In the genomic region with DNA sequence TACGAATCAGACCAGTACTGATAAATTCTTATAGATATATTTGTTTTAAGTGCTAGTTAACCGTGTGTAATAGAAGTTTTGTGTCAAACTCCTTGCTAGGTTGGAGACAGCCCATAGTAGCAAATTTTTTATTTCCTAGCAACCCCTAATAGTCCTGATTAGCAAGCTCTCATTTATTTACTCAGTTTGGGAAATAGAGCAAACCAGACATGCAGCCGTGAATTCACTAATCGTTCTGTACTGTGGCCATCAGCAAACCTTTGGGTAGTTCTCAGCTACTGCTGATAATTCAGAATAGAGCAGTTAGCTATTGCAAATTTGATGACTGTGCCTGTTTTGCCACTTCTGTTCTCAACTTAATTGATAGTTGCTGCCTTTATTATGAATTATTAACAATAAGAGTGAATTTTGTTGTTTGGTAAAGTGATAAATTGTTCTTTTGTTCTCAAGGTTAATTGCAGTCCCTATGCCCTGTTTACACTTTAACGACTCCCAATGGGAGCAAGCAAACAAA, we compare ENCODE assay signal across 28 cellular contexts.
"Had no signal": no experiment of that assay in that cellular context is flagged by ENCODE, and none has a peak within 500 bp of the region (broad histone marks: within the 10 kb centered on the region; RNA-seq: fewer than 3 reads in every experiment).

No MANE protein-coding gene starts in this region.

- H3K36me3 ChIP-seq: colonic mucosa, esophagus muscularis mucosa, esophagus squamous epithelium, gastrocnemius medialis, gastroesophageal sphincter, heart left ventricle, heart right ventricle had no signal

- DNase-seq: colonic mucosa; cortex of kidney; dermis blood vessel endothelial cell; dorsolateral prefrontal cortex; effector CD4-positive, alpha-beta T cell; effector CD8-positive, alpha-beta T cell; effector memory CD4-positive, alpha-beta T cell; effector memory CD8-positive, alpha-beta T cell; endodermal cell; erythroblast; esophagus squamous epithelium; foreskin fibroblast; foreskin keratinocyte; foreskin melanocyte; gastrocnemius medialis; glutamatergic neuron; head of caudate nucleus; heart left ventricle; heart right ventricle had no signal

- H3K27ac ChIP-seq: colonic mucosa, coronary artery, dorsolateral prefrontal cortex, epithelial cell of prostate, esophagus muscularis mucosa, esophagus squamous epithelium, foreskin keratinocyte, gastrocnemius medialis, gastroesophageal sphincter, heart left ventricle, heart right ventricle had no signal

- FAIRE-seq: colon, endometrium, endothelial cell of umbilical vein, frontal cortex had no signal

- ATAC-seq: effector memory CD8-positive, alpha-beta T cell; esophagus mucosa; foreskin keratinocyte; gastrocnemius medialis; gastroesophageal sphincter; heart left ventricle; heart right ventricle had no signal

- H3K4me1 ChIP-seq: colonic mucosa, esophagus squamous epithelium, foreskin keratinocyte, gastrocnemius medialis, gastroesophageal sphincter, heart left ventricle, heart right ventricle had no signal

- H3K9me3 ChIP-seq: colonic mucosa, esophagus squamous epithelium, gastrocnemius medialis had no signal

- H3K27me3 ChIP-seq: colonic mucosa, dorsolateral prefrontal cortex, esophagus muscularis mucosa, esophagus squamous epithelium, foreskin keratinocyte, gastrocnemius medialis, gastroesophageal sphincter, heart left ventricle, heart right ventricle had no signal

- H3K4me3 ChIP-seq: colonic mucosa, coronary artery, dorsolateral prefrontal cortex, esophagus muscularis mucosa, esophagus squamous epithelium, gastrocnemius medialis, gastroesophageal sphincter, heart left ventricle, heart right ventricle had no signal
